ENCODE assay signal across 8 cellular contexts in the genomic region with DNA sequence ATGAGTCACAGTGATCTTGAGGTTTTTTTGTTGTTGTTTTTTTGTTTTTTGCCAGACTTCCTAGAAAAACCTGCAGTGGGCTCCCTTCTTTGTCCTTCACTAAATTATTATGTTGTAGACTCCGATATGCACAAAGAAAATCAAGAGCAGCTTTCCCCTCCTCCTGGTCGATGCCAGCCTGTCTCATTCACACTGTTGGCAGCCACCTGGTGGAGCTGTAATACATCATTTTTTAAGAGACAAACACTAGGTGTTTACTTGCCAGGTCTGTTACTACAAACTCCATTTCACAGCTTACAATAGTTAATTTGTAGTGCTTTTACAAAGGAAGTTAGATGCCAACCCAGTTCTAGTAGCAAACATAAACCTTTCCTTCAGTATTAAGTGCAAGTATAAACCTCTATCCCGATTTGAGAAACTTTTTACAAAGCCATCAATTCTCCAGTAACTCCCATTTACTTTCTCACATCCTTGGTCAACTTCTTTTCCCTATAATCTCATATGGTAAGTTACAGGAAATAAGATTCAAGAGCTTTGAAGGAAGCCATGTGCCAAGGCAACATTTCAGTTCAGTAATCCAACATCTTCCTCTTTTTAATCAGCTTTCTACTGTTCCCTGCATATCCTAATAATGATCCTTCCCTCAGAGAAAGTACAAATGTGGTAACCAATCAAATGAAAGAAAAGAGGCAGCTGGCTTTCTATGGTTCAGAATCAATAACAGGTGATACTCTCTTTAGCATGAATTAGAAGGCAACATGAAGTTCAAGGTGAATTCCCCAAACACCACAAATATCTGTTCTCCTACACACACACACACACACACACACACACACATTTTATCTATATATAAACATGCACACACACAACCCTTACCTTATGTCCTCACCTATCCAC. TPM values are rescaled to one million over a fixed set of nuclear protein-coding genes. Genes with fewer than 3 reads are reported as not detected.
DNase-seq lines count a peak whose midpoint lies in the region; ATAC-seq, FAIRE-seq and TF ChIP-seq lines count a peak whose summit lies in the region.

No MANE protein-coding gene starts in this region.

- 0 out of 2 replicates have a peak, but pooled peaks have one; percentile 11 for TF ChIP-seq RAD21 in HepG2 (CRISPR knock-in tag; IDR thresholded peaks at IDR 0.05)

- no peaks in the 10 kb centered on the region for H3K9me3 ChIP-seq in HepG2 (ENCODE audit: low read length)

- no peaks in the 10 kb centered on the region; the same call in 1 of the 2 replicates for H4K20me1 ChIP-seq in HepG2 (ENCODE audit: insufficient read depth, low read length)

- peaks cover 0 to 11% of the 10 kb centered on the region in 2 donors for H3K36me3 Mint-ChIP-seq in activated T-cell treated with anti-CD3 and anti-CD28 coated beads, Interleukin-2, amount 50 U/mL, for 72 hours (ENCODE audit: insufficient read depth in 2 of 2)

- intact Hi-C loops in HepG2 (cut with micrococcal nuclease; ENCODE audit: unreplicated experiment), result loop anchor here (1.0 kb wide), 1 partner anchor 63 kb away; no protein-coding TSS in a partner anchor

- ATAC-seq in activated T-cell treated with anti-CD3 and anti-CD28 coated beads, Interleukin-2, amount 50 U/mL, for 72 hours (replicated peaks in 1 of 2), result peak in 1 of 2 donors; percentile 14
- ATAC-seq in HepG2, result peak; percentile 62; the same call in 2 of the 3 replicates
- no peak for ATAC-seq in GM18519 (IDR thresholded peaks at IDR 0.05; ENCODE audit: low FRiP score, unreplicated experiment)
- no peak for ATAC-seq in GM21367 (IDR thresholded peaks at IDR 0.05; ENCODE audit: unreplicated experiment)
- no peak for ATAC-seq in GM19023 (IDR thresholded peaks at IDR 0.05; ENCODE audit: unreplicated experiment)

- no peak overlapping the region for H3K4me2 ChIP-seq in HepG2 (ENCODE audit: low read depth, low read length)

- TF ChIP-seq CTCF in HepG2 (CRISPR knock-in tag; IDR thresholded peaks at IDR 0.05), result peak; percentile 60

- no TSS peak for BruUV-seq in HepG2 (replicated peaks; lab: Mats Ljungman, UMichigan)

- H3K4me3 ChIP-seq in HepG2 (replicated peaks in 1 of 3; ENCODE audit: insufficient read depth in 1 of 3, low read depth in 2 of 3, low read length in 3 of 3), result no peak overlapping the region

- DNase-seq in Caki2 (ENCODE audit: low read depth), result peak; percentile 24
- no peak for DNase-seq in H54 (ENCODE audit: insufficient read length, low spot score)
- DNase-seq in NCI-H2227 (lab: John Stamatoyannopoulos, UW; ENCODE audit: unreplicated experiment), result peak; percentile 49
- DNase-seq in activated T-cell treated with anti-CD3 and anti-CD28 coated beads, Interleukin-2, amount 50 U/mL, for 72 hours, result peak in 1 of 2 donors; percentile 11
- peak; percentile 13 for DNase-seq in HepG2 (ENCODE audit: low spot score)

- 0 out of 5 replicates have a peak, but pooled peaks cover 0 to 3% of the 10 kb centered on the region in 2 experiments for H3K36me3 ChIP-seq in HepG2 (replicated peaks in 1 of 2; ENCODE audit: control insufficient read depth in 1 of 2, insufficient read depth in 2 of 2, low read length in 2 of 2)

- FAIRE-seq in H54 (lab: Jason Lieb, UNC) (peak; percentile 64), HepG2 (lab: Jason Lieb, UNC) (no peak)

- H3K4me3 Mint-ChIP-seq in activated T-cell treated with anti-CD3 and anti-CD28 coated beads, Interleukin-2, amount 50 U/mL, for 72 hours, result peak overlapping the region; percentile 60 to 82

- CTCF ChIA-PET in HepG2 (lab: Yijun Ruan, JAX; ENCODE audit: low intra/inter-chr PET ratio, low total read pairs), result interaction anchor here (0.6 kb wide), 1 partner anchor 63 kb away, joined by 3 read pairs; no protein-coding TSS in a partner anchor

- H3K27ac ChIP-seq in HepG2 (ENCODE audit: extremely low read length, insufficient read depth, low read length), result no peak overlapping the region

- in situ Hi-C loops in Caki2 (cut with HindIII; ENCODE audit: low pct_unique_long_range_greater_than_20kb, low sequenced_read_pairs), result no loop called here
- in situ Hi-C loops in HepG2 (cut with HindIII; ENCODE audit: extremely low pct_ligation_motif_present, low pct_unique_long_range_greater_than_20kb), result no loop called here

- H3K27me3 ChIP-seq in HepG2 (ENCODE audit: control insufficient read depth in 1 of 2, insufficient read depth in 2 of 2, low read length in 2 of 2), result no peaks in the 10 kb centered on the region

- no peak for TF ChIP-seq EP300 in HepG2 (IDR thresholded peaks at IDR 0.05; ENCODE audit: low read depth in 2 of 2, low read length in 2 of 2)
- no peak for TF ChIP-seq EP300 in HepG2 (CRISPR knock-in tag; IDR thresholded peaks at IDR 0.05; ENCODE audit: borderline replicate concordance)

- peak overlapping the region; percentile 93 for H3K27ac Mint-ChIP-seq in activated T-cell treated with anti-CD3 and anti-CD28 coated beads, Interleukin-2, amount 50 U/mL, for 72 hours

- H3K4me1 ChIP-seq in HepG2 (ENCODE audit: insufficient read depth, low read length), result no peaks in the 10 kb centered on the region

- peaks cover 41% of the 10 kb centered on the region for H3K4me1 Mint-ChIP-seq in activated T-cell treated with anti-CD3 and anti-CD28 coated beads, Interleukin-2, amount 50 U/mL, for 72 hours (ENCODE audit: low read depth)

- no peak overlapping the region for H3K9ac ChIP-seq in HepG2 (ENCODE audit: insufficient read depth, low read depth, low read length)

- H3K27me3 Mint-ChIP-seq in activated T-cell treated with anti-CD3 and anti-CD28 coated beads, Interleukin-2, amount 50 U/mL, for 72 hours (ENCODE audit: low read depth), result no peaks in the 10 kb centered on the region

- TF ChIP-seq POLR2A in H54 (IDR thresholded peaks at IDR 0.05; ENCODE audit: low read depth, low read length), result no peak
- TF ChIP-seq POLR2A in HepG2 (IDR thresholded peaks at IDR 0.05; ENCODE audit: insufficient read depth in 1 of 2, low read depth in 2 of 2, low read length in 2 of 2), result no peak

- no peaks in the 10 kb centered on the region for H3K9me3 Mint-ChIP-seq in activated T-cell treated with anti-CD3 and anti-CD28 coated beads, Interleukin-2, amount 50 U/mL, for 72 hours

- no peak overlapping the region for H2AFZ ChIP-seq in HepG2 (ENCODE audit: low read length)

- H3K79me2 ChIP-seq in HepG2 (ENCODE audit: insufficient read depth, low read length), result peaks cover 4% of the 10 kb centered on the region

- WGBS in HepG2 (ENCODE audit: low lambda C conversion rate), result 57% methylated on average over 3 of the region's 3 CpGs

- POLR2A ChIA-PET in HepG2 (lab: Yijun Ruan, JAX), result interaction anchor here (0.6 to 1.5 kb wide), 2 partner anchors 14 to 204 kb away, joined by 3 read pairs; a partner anchor contains a TSS

RNA-seq across cellular contexts. Expression of a gene that starts 14.0 kb away (rescaled TPM):
- 34.9 and 63.7 TPM in 2 replicates for total RNA-seq in Caki2 (2014; rRNA removed; shearing (Covaris generic); ENCODE audit: low replicate concordance)
- total RNA-seq in activated T-cell treated with anti-CD3 and anti-CD28 coated beads, Interleukin-2, amount 50 U/mL, for 72 hours, result 10 to 100 TPM; 51.7 to 65.0 TPM
- 34.9 and 52.3 TPM in 2 replicates for total RNA-seq in HepG2 (2016; rRNA removed; fragmentation: Illumina TruSeq; extraction: Trizol)
- 53.2 and 54.6 TPM in 2 replicates for total RNA-seq in HepG2 (2016; cell fraction: cytosol; rRNA removed; fragmentation: Illumina TruSeq; extraction: Trizol; ENCODE audit: low read depth)
- total RNA-seq in HepG2 (2016; cell fraction: insoluble cytoplasmic fraction; rRNA removed; fragmentation: Illumina TruSeq; extraction: Trizol), result 33.7 and 51.5 TPM in 2 replicates
- 19.1 and 20.8 TPM in 2 replicates for total RNA-seq in HepG2 (2016; cell fraction: membrane; rRNA removed; fragmentation: Illumina TruSeq; extraction: Trizol)
- total RNA-seq in HepG2 (2016; cell fraction: nucleus; rRNA removed; fragmentation: Illumina TruSeq; extraction: Trizol), result 15.3 and 18.5 TPM in 2 replicates
- 8.0 and 10.1 TPM in 2 replicates for polyA plus RNA-seq in HepG2 (2011; rRNA removed)
- 7.5 and 8.8 TPM in 2 replicates for polyA plus RNA-seq in HepG2 (2011; cell fraction: cytosol; rRNA removed)
- polyA plus RNA-seq in HepG2 (2011; cell fraction: nucleus; rRNA removed), result 3.8 TPM in 2 replicates
- 8.7 and 8.9 TPM in 2 replicates for polyA plus RNA-seq in HepG2 (2012)
- polyA plus RNA-seq in HepG2 (2016; cell fraction: cytosol; fragmentation: Illumina TruSeq; extraction: Trizol; ENCODE audit: low read depth), result 4.6 and 5.1 TPM in 2 replicates
- polyA plus RNA-seq in HepG2 (2016; cell fraction: insoluble cytoplasmic fraction; fragmentation: Illumina TruSeq; extraction: Trizol; ENCODE audit: low read depth), result 45.2 and 49.6 TPM in 2 replicates
- 11.6 and 13.1 TPM in 2 replicates for polyA plus RNA-seq in HepG2 (2016; cell fraction: membrane; fragmentation: Illumina TruSeq; extraction: Trizol; ENCODE audit: low read depth)
- 17.4 and 18.4 TPM in 2 replicates for polyA plus RNA-seq in HepG2 (2016; cell fraction: nucleus; fragmentation: Illumina TruSeq; extraction: Trizol; ENCODE audit: insufficient read depth, low read depth)
- polyA minus RNA-seq in HepG2 (2011; rRNA and poly(A)+ RNA removed; ENCODE audit: low replicate concordance), result 12.5 and 110 TPM in 2 replicates
- 10.6 and 10.7 TPM in 2 replicates for polyA minus RNA-seq in HepG2 (2011; cell fraction: cytosol; rRNA and poly(A)+ RNA removed)
- polyA minus RNA-seq in HepG2 (2011; cell fraction: nucleus; rRNA and poly(A)+ RNA removed), result 12.4 and 14.3 TPM in 2 replicates

RNA-seq across cellular contexts. Expression of a gene that starts 14.1 kb away (rescaled TPM):
- 1.7 and 2.7 TPM in 2 replicates for total RNA-seq in Caki2 (2014; rRNA removed; shearing (Covaris generic); ENCODE audit: low replicate concordance)
- 1 to 10 TPM; 3.6 to 3.7 TPM for total RNA-seq in activated T-cell treated with anti-CD3 and anti-CD28 coated beads, Interleukin-2, amount 50 U/mL, for 72 hours
- 0.48 and 0.55 TPM in 2 replicates for total RNA-seq in HepG2 (2016; rRNA removed; fragmentation: Illumina TruSeq; extraction: Trizol)
- total RNA-seq in HepG2 (2016; cell fraction: cytosol; rRNA removed; fragmentation: Illumina TruSeq; extraction: Trizol; ENCODE audit: low read depth), result 0.18 and 0.30 TPM in 2 replicates
- total RNA-seq in HepG2 (2016; cell fraction: insoluble cytoplasmic fraction; rRNA removed; fragmentation: Illumina TruSeq; extraction: Trizol), result 0.31 and 0.39 TPM in 2 replicates
- 0.46 and 0.90 TPM in 2 replicates for total RNA-seq in HepG2 (2016; cell fraction: membrane; rRNA removed; fragmentation: Illumina TruSeq; extraction: Trizol)
- total RNA-seq in HepG2 (2016; cell fraction: nucleus; rRNA removed; fragmentation: Illumina TruSeq; extraction: Trizol), result 0.66 TPM in 1 of 2 replicates, not detected in the other
- polyA plus RNA-seq in HepG2 (2011; rRNA removed), result 0.08 and 0.16 TPM in 2 replicates
- 0.04 and 0.12 TPM in 2 replicates for polyA plus RNA-seq in HepG2 (2011; cell fraction: cytosol; rRNA removed)
- 0.13 TPM in 1 of 2 replicates, not detected in the other for polyA plus RNA-seq in HepG2 (2011; cell fraction: nucleus; rRNA removed)
- 0.08 and 0.25 TPM in 2 replicates for polyA plus RNA-seq in HepG2 (2012)
- 0.52 TPM in 1 of 2 replicates, not detected in the other for polyA plus RNA-seq in HepG2 (2016; cell fraction: cytosol; fragmentation: Illumina TruSeq; extraction: Trizol; ENCODE audit: low read depth)
- polyA plus RNA-seq in HepG2 (2016; cell fraction: insoluble cytoplasmic fraction; fragmentation: Illumina TruSeq; extraction: Trizol; ENCODE audit: low read depth), result 0.19 and 0.58 TPM in 2 replicates
- 0.31 and 0.40 TPM in 2 replicates for polyA plus RNA-seq in HepG2 (2016; cell fraction: membrane; fragmentation: Illumina TruSeq; extraction: Trizol; ENCODE audit: low read depth)
- not detected in 2 replicates for polyA plus RNA-seq in HepG2 (2016; cell fraction: nucleus; fragmentation: Illumina TruSeq; extraction: Trizol; ENCODE audit: insufficient read depth, low read depth)
- 7.7 TPM in 1 of 2 replicates, not detected in the other for polyA minus RNA-seq in HepG2 (2011; rRNA and poly(A)+ RNA removed; ENCODE audit: low replicate concordance)
- not detected in 2 replicates for polyA minus RNA-seq in HepG2 (2011; cell fraction: cytosol; rRNA and poly(A)+ RNA removed)
- 0.50 and 0.52 TPM in 2 replicates for polyA minus RNA-seq in HepG2 (2011; cell fraction: nucleus; rRNA and poly(A)+ RNA removed)
